In genomic region chr1:193404236-193404635, GRCh38 we compare ENCODE assay signal across 16 cellular contexts.
A peak's percentile ranks its signal among the peaks of the same experiment; 100 is the strongest.
DNase-seq lines count a peak whose midpoint lies in the region; ATAC-seq lines count a peak whose summit lies in the region.
"Had no signal": no experiment of that assay in that cellular context is flagged by ENCODE, and none has a peak within 500 bp of the region (broad histone marks: within the 10 kb centered on the region; RNA-seq: fewer than 3 reads in every experiment).

No MANE protein-coding gene starts in this region.

- H3K36me3 Mint-ChIP-seq in activated naive CD8-positive, alpha-beta T cell treated with anti-CD3 and anti-CD28 coated beads, Interleukin-2, amount 50 U/mL, for 24 hours (ENCODE audit: low read depth): no peaks in the 10 kb centered on the region
- H3K36me3 Mint-ChIP-seq in activated naive CD8-positive, alpha-beta T cell treated with anti-CD3 and anti-CD28 coated beads for 36 hours: no peaks in the 10 kb centered on the region
- peaks cover 7% of the 10 kb centered on the region for H3K36me3 Mint-ChIP-seq in activated CD4-positive, alpha-beta T cell treated with anti-CD3 and anti-CD28 coated beads, Interleukin-2, amount 10 ng/mL, durations not matched to agents 24 days and 14 days (ENCODE audit: low read depth)

- no peak overlapping the region for H3K27ac ChIP-seq in neuronal stem cell (replicated peaks; ENCODE audit: low read length)
- H3K27ac ChIP-seq: BLaER1, HL-60 had no signal

- H4K91ac ChIP-seq in neuronal stem cell (ENCODE audit: low read depth, low read length, poor library complexity): no peak overlapping the region

- H4K8ac ChIP-seq in neuronal stem cell (ENCODE audit: low read depth, low read length): no peak overlapping the region

- H2BK5ac ChIP-seq in neuronal stem cell (ENCODE audit: low read length): no peak overlapping the region

- intact Hi-C loops in activated CD4-positive, alpha-beta T cell treated with anti-CD3 and anti-CD28 coated beads, Interleukin-2, amount 10 ng/mL, durations not matched to agents 24 days and 14 days (cut with micrococcal nuclease): no loop called here

- no peak overlapping the region for H3K9ac ChIP-seq in neuronal stem cell (ENCODE audit: low read depth, low read length, poor library complexity)
- H3K9ac ChIP-seq: BLaER1 had no signal

- no peak overlapping the region for H3K4ac ChIP-seq in neuronal stem cell (ENCODE audit: low read length)

- H3K9me3 Mint-ChIP-seq in activated naive CD8-positive, alpha-beta T cell treated with anti-CD3 and anti-CD28 coated beads, Interleukin-2, amount 50 U/mL, for 24 hours: no peaks in the 10 kb centered on the region
- no peaks in the 10 kb centered on the region for H3K9me3 Mint-ChIP-seq in activated naive CD8-positive, alpha-beta T cell treated with anti-CD3 and anti-CD28 coated beads for 36 hours
- peaks cover 8% of the 10 kb centered on the region for H3K9me3 Mint-ChIP-seq in activated CD4-positive, alpha-beta T cell treated with anti-CD3 and anti-CD28 coated beads, Interleukin-2, amount 10 ng/mL, durations not matched to agents 24 days and 14 days

- peaks cover 0 to 3% of the 10 kb centered on the region in 2 donors for H3K4me1 ChIP-seq in neuronal stem cell (ENCODE audit: control insufficient read depth in 2 of 2, insufficient read depth in 1 of 2, low read depth in 1 of 2, low read length in 2 of 2)
- H3K4me1 ChIP-seq: BLaER1 had no signal

- no peak overlapping the region for H2AK5ac ChIP-seq in neuronal stem cell (ENCODE audit: low read depth, low read length)

- H3K4me3 Mint-ChIP-seq in activated naive CD8-positive, alpha-beta T cell treated with anti-CD3 and anti-CD28 coated beads, Interleukin-2, amount 50 U/mL, for 24 hours: no peak overlapping the region
- no peak overlapping the region for H3K4me3 Mint-ChIP-seq in activated naive CD8-positive, alpha-beta T cell treated with anti-CD3 and anti-CD28 coated beads for 36 hours
- no peak overlapping the region for H3K4me3 Mint-ChIP-seq in activated CD4-positive, alpha-beta T cell treated with anti-CD3 and anti-CD28 coated beads, Interleukin-2, amount 10 ng/mL, durations not matched to agents 24 days and 14 days

- no peak overlapping the region for H2BK15ac ChIP-seq in neuronal stem cell (ENCODE audit: low read length)

- H3K9me3 ChIP-seq in neuronal stem cell (replicated peaks in 1 of 2; ENCODE audit: control insufficient read depth in 2 of 2, insufficient read depth in 1 of 2, low read depth in 1 of 2, low read length in 2 of 2): no peaks in the 10 kb centered on the region
- H3K9me3 ChIP-seq: BLaER1 had no signal

- DNase-seq in activated naive CD8-positive, alpha-beta T cell treated with anti-CD3 and anti-CD28 coated beads, Interleukin-2, amount 50 U/mL, for 24 hours: no peak
- DNase-seq in activated naive CD8-positive, alpha-beta T cell treated with anti-CD3 and anti-CD28 coated beads for 36 hours: no peak
- peak; percentile 28 for DNase-seq in kidney glomerular epithelial cell (lab: John Stamatoyannopoulos, UW)
- DNase-seq in neuronal stem cell (ENCODE audit: low spot score): peak; percentile 4
- DNase-seq in NCI-H524 (lab: John Stamatoyannopoulos, UW): no peak
- DNase-seq in activated CD4-positive, alpha-beta T cell treated with anti-CD3 and anti-CD28 coated beads, Interleukin-2, amount 10 ng/mL, durations not matched to agents 24 days and 14 days: no peak
- no peak for DNase-seq in hippocampal formation (lab: John Stamatoyannopoulos, UW)
- no peak for DNase-seq in NCI-H82 (lab: John Stamatoyannopoulos, UW)
- DNase-seq: 8988T; AML-193; CD8-positive, alpha-beta memory T cell; DMS79 had no signal

- no peak overlapping the region for H3K18ac ChIP-seq in neuronal stem cell (ENCODE audit: low read length)

- no peak overlapping the region for H3K23ac ChIP-seq in neuronal stem cell (ENCODE audit: low read depth, low read length, poor library complexity)

- no peak overlapping the region for H2BK120ac ChIP-seq in neuronal stem cell (ENCODE audit: low read depth, low read length)

- peak; percentile 49 for ATAC-seq in activated naive CD8-positive, alpha-beta T cell treated with anti-CD3 and anti-CD28 coated beads, Interleukin-2, amount 50 U/mL, for 24 hours
- ATAC-seq: GM12878, HCT116 had no signal

- H3K4me2 ChIP-seq in neuronal stem cell (ENCODE audit: insufficient read depth, low read length, poor library complexity, severe bottlenecking): no peak overlapping the region
- H3K4me2 ChIP-seq: BLaER1 had no signal

- H3K27me3 ChIP-seq in neuronal stem cell (ENCODE audit: control insufficient read depth in 3 of 3, insufficient read depth in 3 of 3, low read depth in 1 of 3, low read length in 3 of 3): no peaks in the 10 kb centered on the region
- H3K27me3 ChIP-seq: BLaER1 had no signal

- no CpG with 5 or more reads among the region's 2 CpGs for WGBS in neuronal stem cell (ENCODE audit: extremely low coverage in 2 of 2, insufficient read length in 2 of 2, insufficient replicate concordance in 1 of 2), 2 donors

- H2AFZ ChIP-seq in neuronal stem cell (ENCODE audit: low read length): no peak overlapping the region

- H3K27ac Mint-ChIP-seq in activated naive CD8-positive, alpha-beta T cell treated with anti-CD3 and anti-CD28 coated beads, Interleukin-2, amount 50 U/mL, for 24 hours: no peak overlapping the region
- H3K27ac Mint-ChIP-seq in activated naive CD8-positive, alpha-beta T cell treated with anti-CD3 and anti-CD28 coated beads for 36 hours: no peak overlapping the region
- H3K27ac Mint-ChIP-seq in activated CD4-positive, alpha-beta T cell treated with anti-CD3 and anti-CD28 coated beads, Interleukin-2, amount 10 ng/mL, durations not matched to agents 24 days and 14 days: no peak overlapping the region
- H3K27ac Mint-ChIP-seq: CD8-positive, alpha-beta memory T cell had no signal

- H2BK12ac ChIP-seq in neuronal stem cell (ENCODE audit: low read length): no peak overlapping the region

- no peaks in the 10 kb centered on the region for H3K27me3 Mint-ChIP-seq in activated naive CD8-positive, alpha-beta T cell treated with anti-CD3 and anti-CD28 coated beads, Interleukin-2, amount 50 U/mL, for 24 hours
- H3K27me3 Mint-ChIP-seq in activated naive CD8-positive, alpha-beta T cell treated with anti-CD3 and anti-CD28 coated beads for 36 hours: no peaks in the 10 kb centered on the region
- no peaks in the 10 kb centered on the region for H3K27me3 Mint-ChIP-seq in activated CD4-positive, alpha-beta T cell treated with anti-CD3 and anti-CD28 coated beads, Interleukin-2, amount 10 ng/mL, durations not matched to agents 24 days and 14 days
- H3K27me3 Mint-ChIP-seq: CD8-positive, alpha-beta memory T cell had no signal

- no peaks in the 10 kb centered on the region for H3K36me3 ChIP-seq in neuronal stem cell (replicated peaks in 1 of 2; ENCODE audit: control insufficient read depth in 2 of 2, insufficient read depth in 2 of 2, low read length in 2 of 2)
- H3K36me3 ChIP-seq: BLaER1 had no signal

- no peak overlapping the region for H3K4me3 ChIP-seq in neuronal stem cell (ENCODE audit: low read length in 2 of 2)
- H3K4me3 ChIP-seq: BLaER1, GM12878 had no signal

- H3K4me1 Mint-ChIP-seq in activated naive CD8-positive, alpha-beta T cell treated with anti-CD3 and anti-CD28 coated beads, Interleukin-2, amount 50 U/mL, for 24 hours: peaks cover 15% of the 10 kb centered on the region
- peaks cover 14% of the 10 kb centered on the region for H3K4me1 Mint-ChIP-seq in activated naive CD8-positive, alpha-beta T cell treated with anti-CD3 and anti-CD28 coated beads for 36 hours
- H3K4me1 Mint-ChIP-seq in activated CD4-positive, alpha-beta T cell treated with anti-CD3 and anti-CD28 coated beads, Interleukin-2, amount 10 ng/mL, durations not matched to agents 24 days and 14 days: peaks cover 18% of the 10 kb centered on the region

- H3K79me1 ChIP-seq in neuronal stem cell (ENCODE audit: low read depth, low read length): no peaks in the 10 kb centered on the region

- H3K14ac ChIP-seq in neuronal stem cell (ENCODE audit: low read length): no peak overlapping the region

Comparison
In these comparisons a context has a peak if more than half of its experiments do, and no peak if none do; other contexts are left out.
1. DNase-seq: peak in kidney glomerular epithelial cell (single experiment) and neuronal stem cell (single experiment); none in activated naive CD8-positive, alpha-beta T cell treated with anti-CD3 and anti-CD28 coated beads, Interleukin-2, amount 50 U/mL, for 24 hours (single experiment), activated naive CD8-positive, alpha-beta T cell treated with anti-CD3 and anti-CD28 coated beads for 36 hours (single experiment), NCI-H524 (0 of 2), activated CD4-positive, alpha-beta T cell treated with anti-CD3 and anti-CD28 coated beads, Interleukin-2, amount 10 ng/mL, durations not matched to agents 24 days and 14 days (single experiment), hippocampal formation (0 of 2) and NCI-H82 (single experiment).